In genomic region chr5:80920333-80920732, GRCh38 we compare ENCODE assay signal across 17 cellular contexts. TPM values are rescaled to one million over a fixed set of nuclear protein-coding genes. Genes with fewer than 3 reads are reported as not detected.
DNase-seq lines count a peak whose midpoint lies in the region; ATAC-seq and TF ChIP-seq lines count a peak whose summit lies in the region.
"Had no signal": no experiment of that assay in that cellular context is flagged by ENCODE, and none has a peak within 500 bp of the region (broad histone marks: within the 10 kb centered on the region; RNA-seq: fewer than 3 reads in every experiment).

No MANE protein-coding gene starts in this region.

- TF ChIP-seq RAD21 in IMR-90 (IDR thresholded peaks at IDR 0.05; ENCODE audit: low read length), result no peak

- H3K23ac ChIP-seq in IMR-90 (ENCODE audit: low read depth, low read length), result no peak overlapping the region

- H3K4me3 ChIP-seq in IMR-90 (ENCODE audit: insufficient read depth, low read depth, low read length), result no peak overlapping the region
- H3K4me3 ChIP-seq: A549, BLaER1, GM23338 had no signal

- no peak for DNase-seq in IMR-90
- DNase-seq in T-helper 17 cell, result no peak
- peak in 1 of 2 donors; percentile 16 for DNase-seq in foreskin keratinocyte
- no peak for DNase-seq in type B pancreatic cell (ENCODE audit: extremely low spot score, unreplicated experiment)
- no peak for DNase-seq in activated naive CD4-positive, alpha-beta T cell treated with anti-CD3 and anti-CD28 coated beads, Interleukin-2, amount 50 U/mL, for 16 hours
- DNase-seq in foreskin melanocyte, result no peak
- DNase-seq in stimulated activated CD4-positive, alpha-beta T cell treated with anti-CD3 and anti-CD28 coated beads, Interleukin-2, amount 100 ng/mL, for 24 hours, result no peak
- DNase-seq: AML-193; CD8-positive, alpha-beta memory T cell; DMS 273 treated with DMSO at 0.1 percent for 48 hours; DMS79 treated with DMSO at 0.1 percent for 48 hours; H7 had no signal

- H3K9me1 ChIP-seq in IMR-90 (ENCODE audit: insufficient read depth, low read length), result peaks cover 2% of the 10 kb centered on the region; the same call in 1 of the 2 replicates

- in situ Hi-C loops in IMR-90 (cut with MboI; ENCODE audit: low sequenced_read_pairs), result no loop called here

- H3K79me1 ChIP-seq in IMR-90 (ENCODE audit: low read depth in 1 of 2, low read length in 2 of 2), result no peaks in the 10 kb centered on the region

- no TSS peak for BruUV-seq in IMR-90 (replicated peaks; lab: Mats Ljungman, UMichigan)

- H3K9me3 Mint-ChIP-seq in type B pancreatic cell, result no peaks in the 10 kb centered on the region
- H3K9me3 Mint-ChIP-seq: CD8-positive, alpha-beta memory T cell; GM23338; IgD-negative memory B cell had no signal

- no peak overlapping the region for H3K56ac ChIP-seq in IMR-90 (ENCODE audit: extremely low read depth, insufficient read depth, low read length)

- no peak overlapping the region for H2BK20ac ChIP-seq in IMR-90 (ENCODE audit: low read depth, low read length)

- H3K36me3 Mint-ChIP-seq in T-helper 17 cell (ENCODE audit: low read depth), result no peaks in the 10 kb centered on the region
- no peaks in the 10 kb centered on the region for H3K36me3 Mint-ChIP-seq in type B pancreatic cell

- H3K4ac ChIP-seq in IMR-90 (ENCODE audit: low read depth, low read length), result no peak overlapping the region

- TF ChIP-seq POLR2A in IMR-90 (IDR thresholded peaks at IDR 0.05; ENCODE audit: low read depth, low read length), result no peak

- H2AK9ac ChIP-seq in IMR-90 (replicated peaks; ENCODE audit: low read depth, low read length, poor library complexity), result no peak overlapping the region

- no peak overlapping the region for H2AFZ ChIP-seq in IMR-90 (replicated peaks; ENCODE audit: low read length, poor library complexity)
- H2AFZ ChIP-seq: GM23338 had no signal

- intact Hi-C loops in IMR-90 (cut with micrococcal nuclease), result no loop called here

- H3K4me1 ChIP-seq in IMR-90 (ENCODE audit: control insufficient read depth, insufficient read depth, low read length), result peaks cover 6% of the 10 kb centered on the region
- no peaks in the 10 kb centered on the region for H3K4me1 ChIP-seq in foreskin keratinocyte
- H3K4me1 ChIP-seq: A549, BLaER1, Caco-2 had no signal

- no peak overlapping the region for H3K18ac ChIP-seq in IMR-90 (ENCODE audit: low read depth, low read length)

- no peaks in the 10 kb centered on the region for H3K27me3 ChIP-seq in IMR-90 (ENCODE audit: control insufficient read depth, insufficient read depth, low read length)
- no peaks in the 10 kb centered on the region for H3K27me3 ChIP-seq in foreskin keratinocyte
- H3K27me3 ChIP-seq: BLaER1 had no signal

- H3K4me1 Mint-ChIP-seq in T-helper 17 cell (peaks cover 4% of the 10 kb centered on the region), type B pancreatic cell (ENCODE audit: unreplicated experiment) (peaks cover 20% of the 10 kb centered on the region)
- H3K4me1 Mint-ChIP-seq: CD8-positive, alpha-beta memory T cell; IgD-negative memory B cell had no signal

- no peaks in the 10 kb centered on the region for H3K9me3 ChIP-seq in IMR-90 (ENCODE audit: control insufficient read depth, insufficient read depth, low read length)
- H3K9me3 ChIP-seq in T-helper 17 cell (ENCODE audit: control insufficient read depth, low read length, poor library complexity, severe bottlenecking), result no peaks in the 10 kb centered on the region
- H3K9me3 ChIP-seq: A549, BLaER1, Caco-2 had no signal

- H3K36me3 ChIP-seq in IMR-90 (ENCODE audit: control insufficient read depth, insufficient read depth, low read length), result no peaks in the 10 kb centered on the region
- H3K36me3 ChIP-seq: BLaER1 had no signal

- H4K91ac ChIP-seq in IMR-90 (ENCODE audit: insufficient read depth, low read depth, low read length), result no peak overlapping the region

- H4K8ac ChIP-seq in IMR-90 (ENCODE audit: low read depth in 2 of 2, low read length in 2 of 2), result no peak overlapping the region

- POLR2A ChIA-PET in IMR-90 (lab: Charles Lee; ENCODE audit: unreplicated experiment), result no interaction called here

- H3K9ac ChIP-seq in IMR-90 (ENCODE audit: low read depth, low read length), result no peak overlapping the region
- H3K9ac ChIP-seq: BLaER1 had no signal

- H2AK5ac ChIP-seq in IMR-90 (ENCODE audit: low read depth, low read length), result no peak overlapping the region

- no peaks in the 10 kb centered on the region for H3K27me3 Mint-ChIP-seq in T-helper 17 cell
- no peaks in the 10 kb centered on the region for H3K27me3 Mint-ChIP-seq in type B pancreatic cell
- H3K27me3 Mint-ChIP-seq: CD8-positive, alpha-beta memory T cell had no signal

- H3K4me3 Mint-ChIP-seq in T-helper 17 cell (no peak overlapping the region), type B pancreatic cell (no peak overlapping the region)
- H3K4me3 Mint-ChIP-seq: CD8-positive, alpha-beta memory T cell; GM23338; IgD-negative memory B cell had no signal

- H3K27ac ChIP-seq in IMR-90 (ENCODE audit: insufficient read depth, low read length), result no peak overlapping the region
- no peak overlapping the region for H3K27ac ChIP-seq in foreskin keratinocyte
- H3K27ac ChIP-seq: A549, BLaER1 had no signal

- H4K5ac ChIP-seq in IMR-90 (ENCODE audit: low read depth, low read length), result no peak overlapping the region

- H3K14ac ChIP-seq in IMR-90 (replicated peaks; ENCODE audit: low read depth, low read length), result no peak overlapping the region

- TF ChIP-seq CTCF in IMR-90 (conservative IDR thresholded peaks at IDR 0.05; ENCODE audit: low read depth, low read length) (no peak), foreskin keratinocyte (conservative IDR thresholded peaks at IDR 0.05) (no peak), type B pancreatic cell (conservative IDR thresholded peaks at IDR 0.05) (no peak)

- H3K4me2 ChIP-seq in IMR-90 (ENCODE audit: low read depth, low read length), result no peak overlapping the region; the same call in 1 of the 2 replicates
- H3K4me2 ChIP-seq: A549, BLaER1, GM23338 had no signal

- dilution Hi-C loops in IMR-90 (cut with HindIII; ENCODE audit: low sequenced_read_pairs, unreplicated experiment), result no loop called here

- peak overlapping the region; percentile 1 for H3K27ac Mint-ChIP-seq in T-helper 17 cell
- peak overlapping the region; percentile 46 for H3K27ac Mint-ChIP-seq in type B pancreatic cell
- H3K27ac Mint-ChIP-seq: GM23338, IgD-negative memory B cell had no signal

- H4K20me1 ChIP-seq in IMR-90 (ENCODE audit: insufficient read depth, low read length), result no peaks in the 10 kb centered on the region
- H4K20me1 ChIP-seq: BLaER1 had no signal

- CTCF ChIA-PET in IMR-90 (lab: Yijun Ruan, JAX), result interaction anchor here (0.7 kb wide), 1 partner anchor 15 kb away, joined by 3 read pairs; no protein-coding TSS in a partner anchor

- H2BK120ac ChIP-seq in IMR-90 (ENCODE audit: low read depth, low read length), result peak overlapping the region; percentile 3; the same call in 1 of the 2 replicates

- ATAC-seq in IMR-90 (ENCODE audit: low read depth) (no peak), T-helper 17 cell (no peak), foreskin keratinocyte (peak; percentile 33)
- ATAC-seq: A549 had no signal

- H2BK15ac ChIP-seq in IMR-90 (ENCODE audit: low read depth, low read length), result no peak overlapping the region

- no peak overlapping the region for H2BK5ac ChIP-seq in IMR-90 (ENCODE audit: low read depth, low read length, poor library complexity, severe bottlenecking)

TF ChIP-seq in IMR-90, 13 proteins besides CTCF, POLR2A, EP300 and RAD21:
- no peak for TF ChIP-seq SMC3 (IDR thresholded peaks at IDR 0.05; ENCODE audit: low read depth, low read length)
- TF ChIP-seq MAFK (IDR thresholded peaks at IDR 0.05; ENCODE audit: low read depth, low read length), result no peak
- TF ChIP-seq BHLHE40 (IDR thresholded peaks at IDR 0.05; ENCODE audit: low read depth, low read length), result no peak
- TF ChIP-seq USF2 (IDR thresholded peaks at IDR 0.05; ENCODE audit: low read depth, low read length), result no peak
- no peak for TF ChIP-seq MAZ (IDR thresholded peaks at IDR 0.05; ENCODE audit: borderline replicate concordance, low read depth, low read length)
- no peak for TF ChIP-seq CHD1 (IDR thresholded peaks at IDR 0.05; ENCODE audit: low read depth, low read length)
- TF ChIP-seq NFE2L2 (IDR thresholded peaks at IDR 0.05; ENCODE audit: low read depth, low read length), result no peak
- TF ChIP-seq MXI1 (IDR thresholded peaks at IDR 0.05; ENCODE audit: borderline replicate concordance, low read depth, low read length), result no peak

RNA-seq across cellular contexts. Expression of gene RASGRF2, which starts 39.8 kb away (rescaled TPM):
- 5.0 and 5.3 TPM in 2 replicates for total RNA-seq in IMR-90 (2012; rRNA removed)
- polyA plus RNA-seq in IMR-90 (2012; rRNA removed), result 2.9 and 3.0 TPM in 2 replicates
- polyA plus RNA-seq in IMR-90 (2012; cell fraction: cytosol; rRNA removed), result 1.1 and 1.3 TPM in 2 replicates
- polyA plus RNA-seq in IMR-90 (2012; cell fraction: nucleus; rRNA removed; ENCODE audit: low replicate concordance), result 2.3 and 7.5 TPM in 2 replicates
- total RNA-seq in T-helper 17 cell, result 10 to 100 TPM; 21.3 to 32.3 TPM
- 0.04 TPM in 1 of 2 replicates, not detected in the other for total RNA-seq in foreskin keratinocyte
- polyA plus RNA-seq in foreskin keratinocyte, result not detected in 2 replicates
- total RNA-seq in type B pancreatic cell (ENCODE audit: low replicate concordance), result 2.1 and 2.4 TPM in 2 replicates
